8 cellular contexts compared by ENCODE assay signal in genomic region chr17:82205720-82206508, GRCh38. TPM values are rescaled to one million over a fixed set of nuclear protein-coding genes. Genes with fewer than 3 reads are reported as not detected.
DNase-seq lines count a peak whose midpoint lies in the region; ATAC-seq and TF ChIP-seq lines count a peak whose summit lies in the region.

No MANE protein-coding gene starts in this region.

- H3K4me3 ChIP-seq in BLaER1 treated with 17β-estradiol and CSF1 and Interleukin-3, amounts not matched to agents 10 nM and 100 nM: no peak overlapping the region; a peak in 2 of 20 replicates
- no peak overlapping the region for H3K4me3 ChIP-seq in NB4 (ENCODE audit: low read depth, low read length)
- no peak overlapping the region for H3K4me3 ChIP-seq in gastroesophageal sphincter
- peak overlapping the region in 1 of 4 donors; percentile 12 for H3K4me3 ChIP-seq in upper lobe of left lung

- TF ChIP-seq EP300 in gastroesophageal sphincter (IDR thresholded peaks at IDR 0.05) (no peak), upper lobe of left lung (IDR thresholded peaks at IDR 0.05) (no peak)

- ATAC-seq in GM21423 (IDR thresholded peaks at IDR 0.05; ENCODE audit: unreplicated experiment) (peak; percentile 70), gastroesophageal sphincter (peak; percentile 89), omental fat pad (ENCODE audit: low FRiP score) (peak; percentile 77), upper lobe of left lung (ENCODE audit: low FRiP score in 2 of 2) (peak; percentile 88 to 94)

- DNase-seq in NB4 (ENCODE audit: low read depth) (peak; percentile 87), SK-MEL-5 (ENCODE audit: low read depth, low spot score) (peak; percentile 97), omental fat pad (ENCODE audit: low spot score) (peak; percentile 58), upper lobe of left lung (peak; percentile 89 to 92)
- DNase-seq in activated naive CD4-positive, alpha-beta T cell treated with anti-CD3 and anti-CD28 coated beads, Interleukin-2, amount 10 ng/mL, durations not matched to agents 7 days and 5 days: peak; percentile 88

- H3K4me1 ChIP-seq in BLaER1 treated with 17β-estradiol and CSF1 and Interleukin-3, amounts not matched to agents 10 nM and 100 nM: peaks cover 25 to 54% (median 34%) of the 10 kb centered on the region in 10 experiments
- H3K4me1 ChIP-seq in gastroesophageal sphincter: peaks cover 0 to 20% (median 4%) of the 10 kb centered on the region in 3 donors
- peaks cover 9 to 17% (median 12%) of the 10 kb centered on the region in 4 donors for H3K4me1 ChIP-seq in upper lobe of left lung

- 0 to 15% methylated on average over 4 of the region's 21 CpGs for WGBS in gastroesophageal sphincter (ENCODE audit: low coverage in 1 of 2), 2 donors
- WGBS in upper lobe of left lung, 2 donors: 17 to 37% methylated on average over 6 to 21 of the region's 21 CpGs

- H4K20me1 ChIP-seq in BLaER1 treated with 17β-estradiol and CSF1 and Interleukin-3, amounts not matched to agents 10 nM and 100 nM: peaks cover 0 to 14% (median 0%) of the 10 kb centered on the region in 11 experiments; a peak in 2 of 22 replicates

- no peaks in the 10 kb centered on the region for H3K9me3 ChIP-seq in BLaER1 treated with 17β-estradiol and CSF1 and Interleukin-3, amounts not matched to agents 10 nM and 100 nM (replicated peaks in 1 of 11)
- H3K9me3 ChIP-seq in gastroesophageal sphincter: no peaks in the 10 kb centered on the region
- no peaks in the 10 kb centered on the region for H3K9me3 ChIP-seq in upper lobe of left lung

- H3K9ac ChIP-seq in BLaER1 treated with 17β-estradiol and CSF1 and Interleukin-3, amounts not matched to agents 10 nM and 100 nM: peak overlapping the region in 10 of 11 experiments; percentile 20 to 71 (median 54); a peak in 15 of 22 replicates

- TF ChIP-seq POLR2A in NB4 (IDR thresholded peaks at IDR 0.05; ENCODE audit: extremely low read depth, insufficient read length) (peak; percentile 50), gastroesophageal sphincter (IDR thresholded peaks at IDR 0.05) (peak; percentile 42 to 57), upper lobe of left lung (IDR thresholded peaks at IDR 0.05) (peak in 3 of 4 donors; percentile 39 to 82 (median 55))

- H3K9me3 Mint-ChIP-seq in activated naive CD4-positive, alpha-beta T cell treated with anti-CD3 and anti-CD28 coated beads, Interleukin-2, amount 10 ng/mL, durations not matched to agents 7 days and 5 days: no peaks in the 10 kb centered on the region

- peak; percentile 77 for TF ChIP-seq CTCF in NB4 (IDR thresholded peaks at IDR 0.05; ENCODE audit: low read depth, low read length)
- TF ChIP-seq CTCF in gastroesophageal sphincter (IDR thresholded peaks at IDR 0.05): peak in 3 of 4 experiments; percentile 94 to 95 (median 94)
- TF ChIP-seq CTCF in omental fat pad (IDR thresholded peaks at IDR 0.05): peak in 1 of 3 donors; percentile 65
- peak; percentile 86 to 97 (median 94) for TF ChIP-seq CTCF in upper lobe of left lung (IDR thresholded peaks at IDR 0.05)

- peaks cover 0 to 12% (median 4%) of the 10 kb centered on the region in 11 experiments; a peak in 5 of 22 replicates for H3K36me3 ChIP-seq in BLaER1 treated with 17β-estradiol and CSF1 and Interleukin-3, amounts not matched to agents 10 nM and 100 nM
- peaks cover 0 to 12% of the 10 kb centered on the region in 2 donors for H3K36me3 ChIP-seq in gastroesophageal sphincter
- H3K36me3 ChIP-seq in upper lobe of left lung: peaks cover 0 to 4% (median 0%) of the 10 kb centered on the region in 4 donors

- CTCF ChIA-PET in activated naive CD4-positive, alpha-beta T cell treated with anti-CD3 and anti-CD28 coated beads, Interleukin-2, amount 10 ng/mL, durations not matched to agents 7 days and 5 days (lab: Charles Lee): interaction anchor here (0.7 to 1.6 kb wide), 10 partner anchors 8 to 176 kb away, joined by 3 to 11 read pairs (median 3); partner anchors contain the start of gene SLC16A3

- peaks cover 54% of the 10 kb centered on the region for H3K4me1 Mint-ChIP-seq in activated naive CD4-positive, alpha-beta T cell treated with anti-CD3 and anti-CD28 coated beads, Interleukin-2, amount 10 ng/mL, durations not matched to agents 7 days and 5 days

- no peaks in the 10 kb centered on the region for H3K27me3 ChIP-seq in BLaER1 treated with 17β-estradiol and CSF1 and Interleukin-3, amounts not matched to agents 10 nM and 100 nM
- H3K27me3 ChIP-seq in gastroesophageal sphincter (no peaks in the 10 kb centered on the region), upper lobe of left lung (no peaks in the 10 kb centered on the region)

- peaks cover 6% of the 10 kb centered on the region for H3K27me3 Mint-ChIP-seq in activated naive CD4-positive, alpha-beta T cell treated with anti-CD3 and anti-CD28 coated beads, Interleukin-2, amount 10 ng/mL, durations not matched to agents 7 days and 5 days

- in situ Hi-C loops in SK-MEL-5 (cut with HindIII; ENCODE audit: low pct_unique_long_range_greater_than_20kb, low sequenced_read_pairs): loop anchor here (10.0 kb wide), 1 partner anchor 151 kb away; the partner anchor contains the start of genes GPS1 and RFNG

- H3K4me3 Mint-ChIP-seq in activated naive CD4-positive, alpha-beta T cell treated with anti-CD3 and anti-CD28 coated beads, Interleukin-2, amount 10 ng/mL, durations not matched to agents 7 days and 5 days: peak overlapping the region; percentile 2

- H3K27ac Mint-ChIP-seq in activated naive CD4-positive, alpha-beta T cell treated with anti-CD3 and anti-CD28 coated beads, Interleukin-2, amount 10 ng/mL, durations not matched to agents 7 days and 5 days: peak overlapping the region; percentile 96

- peak overlapping the region; percentile 57 to 80 (median 70) for H3K4me2 ChIP-seq in BLaER1 treated with 17β-estradiol and CSF1 and Interleukin-3, amounts not matched to agents 10 nM and 100 nM

- H3K27ac ChIP-seq in BLaER1 treated with 17β-estradiol and CSF1 and Interleukin-3, amounts not matched to agents 10 nM and 100 nM: peak overlapping the region in 10 of 11 experiments; percentile 46 to 72 (median 61); a peak in 21 of 22 replicates
- H3K27ac ChIP-seq in gastroesophageal sphincter (peak overlapping the region in 3 of 4 donors; percentile 67 to 74 (median 70)), upper lobe of left lung (peak overlapping the region; percentile 74 to 87 (median 82))

- peaks cover 8% of the 10 kb centered on the region for H3K36me3 Mint-ChIP-seq in activated naive CD4-positive, alpha-beta T cell treated with anti-CD3 and anti-CD28 coated beads, Interleukin-2, amount 10 ng/mL, durations not matched to agents 7 days and 5 days

RNA-seq across cellular contexts. Expression of gene CCDC57, which starts 6.7 kb away (rescaled TPM):
- 15.7 and 17.8 TPM in 2 replicates for total RNA-seq in SK-MEL-5 (2014; rRNA removed; shearing (Covaris generic))
- 21.0 and 25.4 TPM in 2 replicates for polyA plus RNA-seq in SK-MEL-5 (2015; cell fraction: cytosol; rRNA removed)
- 477 and 495 TPM in 2 replicates for polyA plus RNA-seq in SK-MEL-5 (2015; cell fraction: nucleus; rRNA removed)
- total RNA-seq in gastroesophageal sphincter (10 to 100 TPM in 3 of 4 donors, 1 to 10 TPM in 1; 6.5 to 28.2 (median 16.2) TPM), omental fat pad (10 to 100 TPM; 14.8 to 32.0 (median 21.9) TPM), upper lobe of left lung (100 to 1,000 TPM in 2 of 6 donors, 10 to 100 TPM in 4; 52.9 to 204 (median 71.8) TPM)

RNA-seq across cellular contexts. Expression of gene SLC16A3, which starts 22.9 kb away (rescaled TPM):
- 9.6 and 12.8 TPM in 2 replicates for total RNA-seq in SK-MEL-5 (2014; rRNA removed; shearing (Covaris generic))
- 3.9 and 4.7 TPM in 2 replicates for polyA plus RNA-seq in SK-MEL-5 (2015; cell fraction: cytosol; rRNA removed)
- polyA plus RNA-seq in SK-MEL-5 (2015; cell fraction: nucleus; rRNA removed): 8.9 and 9.2 TPM in 2 replicates
- total RNA-seq in gastroesophageal sphincter: 10 to 100 TPM; 11.2 to 38.5 (median 22.1) TPM
- 10 to 100 TPM; 25.1 to 68.0 (median 27.5) TPM for total RNA-seq in omental fat pad
- total RNA-seq in upper lobe of left lung: 100 to 1,000 TPM in 3 of 6 donors, 10 to 100 TPM in 3; 33.5 to 134 (median 102) TPM
